ENCODE assay signal across 8 cellular contexts in the genomic region with DNA sequence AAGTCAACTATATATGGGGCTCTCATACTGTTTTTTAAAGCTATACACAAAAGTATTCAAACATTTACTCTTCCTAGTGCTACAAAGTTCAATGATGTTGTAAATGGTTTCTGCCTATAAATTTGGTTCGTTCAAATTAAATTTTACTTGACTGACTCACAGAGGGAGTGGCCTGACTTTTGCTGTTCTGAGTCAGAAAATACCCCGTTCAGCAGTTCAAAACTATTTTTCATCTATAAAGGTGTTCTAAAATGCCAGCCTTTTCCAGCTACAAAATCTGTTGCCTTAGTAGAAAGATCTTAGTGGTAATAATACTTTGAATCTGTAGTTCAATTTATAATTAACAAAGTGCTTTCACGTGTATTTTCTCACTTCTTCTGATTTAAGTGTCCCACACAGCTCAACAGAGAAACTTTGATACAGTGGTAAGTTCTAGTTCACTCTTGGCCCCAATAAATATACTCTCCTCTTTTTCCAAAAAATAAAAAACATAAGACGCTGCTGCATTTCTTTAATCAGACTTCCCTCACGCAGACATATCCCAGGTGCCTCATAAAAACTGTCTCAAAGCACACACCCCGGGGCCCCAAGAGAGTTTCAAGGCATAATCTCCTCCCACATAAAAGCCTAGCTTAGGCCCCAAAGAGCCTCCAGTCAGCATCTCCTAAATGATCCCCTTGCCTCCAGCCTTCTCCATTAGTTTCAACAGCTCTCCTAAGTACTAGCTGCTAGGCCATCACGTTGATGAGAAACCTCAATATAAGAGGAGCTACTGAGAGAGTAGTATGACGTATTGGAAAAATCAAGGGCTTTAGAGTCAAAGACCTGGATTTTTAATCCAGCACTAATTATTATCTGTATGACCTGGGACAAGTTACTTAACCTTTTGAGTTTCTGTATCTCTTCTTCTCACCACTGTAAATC. TPM values are rescaled to one million over a fixed set of nuclear protein-coding genes. Genes with fewer than 3 reads are reported as not detected.
A peak's percentile ranks its signal among the peaks of the same experiment; 100 is the strongest.
DNase-seq lines count a peak whose midpoint lies in the region; ATAC-seq and TF ChIP-seq lines count a peak whose summit lies in the region.

No MANE protein-coding gene starts in this region.

- H3K4me3 ChIP-seq in SU-DHL-6 (ENCODE audit: insufficient read depth, low read length, poor library complexity, severe bottlenecking) (peak overlapping the region; percentile 73), epithelial cell of proximal tubule (ENCODE audit: low read depth, low read length) (peak overlapping the region; percentile 90), retinal pigment epithelial cell (ENCODE audit: low read length) (peak overlapping the region; percentile 16)

- H4K20me1 ChIP-seq in SU-DHL-6 (ENCODE audit: low read depth, low read length), result peaks cover 27% of the 10 kb centered on the region

- H3K79me2 ChIP-seq in SU-DHL-6 (ENCODE audit: insufficient read depth, low read length), result peaks cover 79% of the 10 kb centered on the region

- no peak overlapping the region for H2AFZ ChIP-seq in SU-DHL-6 (ENCODE audit: low read depth, low read length, severe bottlenecking)

- H3K36me3 ChIP-seq in SU-DHL-6 (ENCODE audit: low read length), result no peaks in the 10 kb centered on the region

- DNase-seq in activated CD8-positive, alpha-beta memory T cell treated with anti-CD3 and anti-CD28 coated beads, Interleukin-2, amount 50 U/mL, for 4 hours, result peak; percentile 40
- DNase-seq in activated CD8-positive, alpha-beta memory T cell treated with anti-CD3 and anti-CD28 coated beads for 24 hours, result no peak
- DNase-seq in epithelial cell of proximal tubule (ENCODE audit: low read depth), result no peak
- DNase-seq in retinal pigment epithelial cell (ENCODE audit: low read depth), result no peak
- DNase-seq in NK-92 treated with Interleukin-12 subunit alpha and Interleukin-12 subunit beta, amount 100 ng/mL, for 24 hours (lab: John Stamatoyannopoulos, UW), result no peak
- DNase-seq in HuH-7.5 (ENCODE audit: low spot score), result no peak

- peaks cover 38% of the 10 kb centered on the region for H3F3A ChIP-seq in SU-DHL-6 (ENCODE audit: insufficient read depth)

- H3K27me3 ChIP-seq in SU-DHL-6 (ENCODE audit: low read length), result no peaks in the 10 kb centered on the region

- H3K27ac ChIP-seq in SU-DHL-6 (ENCODE audit: low read depth, low read length), result peak overlapping the region; percentile 41

- H3K4me2 ChIP-seq in SU-DHL-6 (ENCODE audit: low read depth, low read length, poor library complexity, severe bottlenecking), result peak overlapping the region; percentile 87

- H3K9me2 ChIP-seq in SU-DHL-6 (replicated peaks; ENCODE audit: insufficient read depth, low read length), result no peaks in the 10 kb centered on the region

- H3K9me3 ChIP-seq in SU-DHL-6 (ENCODE audit: insufficient read depth, low read length), result no peaks in the 10 kb centered on the region

- TF ChIP-seq CTCF in SU-DHL-6 (IDR thresholded peaks at IDR 0.05; ENCODE audit: insufficient read depth, low read length, poor library complexity, severe bottlenecking) (no peak), epithelial cell of proximal tubule (conservative IDR thresholded peaks at IDR 0.05; ENCODE audit: low read depth, low read length) (no peak), retinal pigment epithelial cell (conservative IDR thresholded peaks at IDR 0.05; ENCODE audit: low read depth, low read length) (no peak)

- H3K9ac ChIP-seq in SU-DHL-6 (ENCODE audit: low read length), result peak overlapping the region; percentile 75

- ATAC-seq in HG03280 (IDR thresholded peaks at IDR 0.05; ENCODE audit: unreplicated experiment), result no peak

RNA-seq across cellular contexts. Expression of a gene that starts 3.2 kb away (rescaled TPM):
- total RNA-seq in epithelial cell of proximal tubule, result 160 TPM in 2 replicates

Comparison
In these comparisons a context has a peak if more than half of its experiments do, and no peak if none do; other contexts are left out.
1. H3K4me3 ChIP-seq: peak in every context shown above with its lines; median percentile 90 in epithelial cell of proximal tubule; 73 in SU-DHL-6; 16 in retinal pigment epithelial cell.